In the genomic region with DNA sequence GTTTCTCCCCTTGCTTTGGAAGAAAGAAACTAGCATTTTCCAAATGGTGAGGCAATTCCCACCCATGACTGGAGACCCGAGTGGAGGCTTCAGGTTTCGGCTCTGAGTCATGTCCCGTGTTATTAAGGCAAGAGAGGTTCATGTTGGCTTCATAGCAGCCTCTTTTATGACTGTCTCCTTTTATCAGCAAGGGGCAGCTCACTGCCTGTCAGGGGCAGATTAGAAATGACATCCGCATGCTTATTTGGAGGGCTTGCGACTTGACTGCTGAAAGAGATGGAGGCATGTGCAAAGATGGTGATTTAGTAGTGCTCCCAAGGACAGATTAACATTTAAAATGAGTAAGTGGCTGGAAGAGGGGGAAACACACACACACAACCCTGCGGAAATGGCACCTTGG, we compare ENCODE assay signal across 1 cellular context.
A peak's percentile ranks its signal among the peaks of the same experiment; 100 is the strongest.
TF ChIP-seq lines count a peak whose summit lies in the region.

No MANE protein-coding gene starts in this region.

TF ChIP-seq in K562, 482 proteins besides CTCF, POLR2A, EP300 and RAD21 (continued from another document and continues in another):
- TF ChIP-seq, protein P1, sequence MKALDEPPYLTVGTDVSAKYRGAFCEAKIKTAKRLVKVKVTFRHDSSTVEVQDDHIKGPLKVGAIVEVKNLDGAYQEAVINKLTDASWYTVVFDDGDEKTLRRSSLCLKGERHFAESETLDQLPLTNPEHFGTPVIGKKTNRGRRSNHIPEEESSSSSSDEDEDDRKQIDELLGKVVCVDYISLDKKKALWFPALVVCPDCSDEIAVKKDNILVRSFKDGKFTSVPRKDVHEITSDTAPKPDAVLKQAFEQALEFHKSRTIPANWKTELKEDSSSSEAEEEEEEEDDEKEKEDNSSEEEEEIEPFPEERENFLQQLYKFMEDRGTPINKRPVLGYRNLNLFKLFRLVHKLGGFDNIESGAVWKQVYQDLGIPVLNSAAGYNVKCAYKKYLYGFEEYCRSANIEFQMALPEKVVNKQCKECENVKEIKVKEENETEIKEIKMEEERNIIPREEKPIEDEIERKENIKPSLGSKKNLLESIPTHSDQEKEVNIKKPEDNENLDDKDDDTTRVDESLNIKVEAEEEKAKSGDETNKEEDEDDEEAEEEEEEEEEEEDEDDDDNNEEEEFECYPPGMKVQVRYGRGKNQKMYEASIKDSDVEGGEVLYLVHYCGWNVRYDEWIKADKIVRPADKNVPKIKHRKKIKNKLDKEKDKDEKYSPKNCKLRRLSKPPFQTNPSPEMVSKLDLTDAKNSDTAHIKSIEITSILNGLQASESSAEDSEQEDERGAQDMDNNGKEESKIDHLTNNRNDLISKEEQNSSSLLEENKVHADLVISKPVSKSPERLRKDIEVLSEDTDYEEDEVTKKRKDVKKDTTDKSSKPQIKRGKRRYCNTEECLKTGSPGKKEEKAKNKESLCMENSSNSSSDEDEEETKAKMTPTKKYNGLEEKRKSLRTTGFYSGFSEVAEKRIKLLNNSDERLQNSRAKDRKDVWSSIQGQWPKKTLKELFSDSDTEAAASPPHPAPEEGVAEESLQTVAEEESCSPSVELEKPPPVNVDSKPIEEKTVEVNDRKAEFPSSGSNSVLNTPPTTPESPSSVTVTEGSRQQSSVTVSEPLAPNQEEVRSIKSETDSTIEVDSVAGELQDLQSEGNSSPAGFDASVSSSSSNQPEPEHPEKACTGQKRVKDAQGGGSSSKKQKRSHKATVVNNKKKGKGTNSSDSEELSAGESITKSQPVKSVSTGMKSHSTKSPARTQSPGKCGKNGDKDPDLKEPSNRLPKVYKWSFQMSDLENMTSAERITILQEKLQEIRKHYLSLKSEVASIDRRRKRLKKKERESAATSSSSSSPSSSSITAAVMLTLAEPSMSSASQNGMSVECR (CRISPR knock-in tag; IDR thresholded peaks at IDR 0.05): no peak
- TF ChIP-seq FOXK2 (conservative IDR thresholded peaks at IDR 0.05 in 1 of 2, IDR thresholded peaks at IDR 0.05 in 1 of 2; ENCODE audit: low read depth in 2 of 2) (peak; percentile 58 to 75; a peak in 3 of 4 replicates), XRCC3 (IDR thresholded peaks at IDR 0.05) (no peak), MYC (IDR thresholded peaks at IDR 0.05; ENCODE audit: low read depth, low read length) (peak; percentile 78), MYC (CRISPR knock-in tag; IDR thresholded peaks at IDR 0.05; ENCODE audit: borderline replicate concordance, low read depth) (no peak), DMBX1 (CRISPR knock-in tag; IDR thresholded peaks at IDR 0.05; ENCODE audit: borderline replicate concordance) (peak; percentile 86), NCOA2 (IDR thresholded peaks at IDR 0.05; ENCODE audit: partially characterized antibody in 2 of 2) (peak; percentile 62 to 87), ATF7 (IDR thresholded peaks at IDR 0.05) (peak; percentile 91), ATF1 (CRISPR knock-in tag; IDR thresholded peaks at IDR 0.05) (no peak), ATF1 (tag; IDR thresholded peaks at IDR 0.05) (peak; percentile 68), ZNF263 (CRISPR knock-in tag; IDR thresholded peaks at IDR 0.05; ENCODE audit: borderline replicate concordance) (peak; percentile 89; the same call in 1 of the 2 replicates), L3MBTL2 (IDR thresholded peaks at IDR 0.05) (peak; percentile 76), ETV5 (CRISPR knock-in tag; IDR thresholded peaks at IDR 0.05; ENCODE audit: low read depth) (peak; percentile 75; the same call in 1 of the 2 replicates), EHMT2 (IDR thresholded peaks at IDR 0.05) (peak; percentile 78; the same call in 1 of the 2 replicates), ZNF41 (CRISPR knock-in tag; conservative IDR thresholded peaks at IDR 0.05) (no peak), PRPF4 (IDR thresholded peaks at IDR 0.05; ENCODE audit: insufficient read depth, low read depth, low read length, poor library complexity, severe bottlenecking) (no peak), NRF1 (conservative IDR thresholded peaks at IDR 0.05 in 1 of 2, IDR thresholded peaks at IDR 0.05 in 1 of 2) (peak; percentile 63 to 67), SNRNP70 (optimal IDR thresholded peaks at IDR 0.05; ENCODE audit: low read depth, low read length) (no peak), ZNF184 (CRISPR knock-in tag; IDR thresholded peaks at IDR 0.05) (no peak), LCOR (CRISPR knock-in tag; IDR thresholded peaks at IDR 0.05) (0 out of 2 replicates have a peak, but pooled peaks have one; percentile 35), RBM14 (IDR thresholded peaks at IDR 0.05; ENCODE audit: borderline replicate concordance, insufficient read depth, low read depth, low read length) (no peak), CREB1 (IDR thresholded peaks at IDR 0.05) (peak; percentile 73; the same call in 1 of the 2 replicates), CREB1 (CRISPR knock-in tag; IDR thresholded peaks at IDR 0.05) (no peak), U2AF1 (optimal IDR thresholded peaks at IDR 0.05; ENCODE audit: low read depth, low read length) (no peak), RNF2 (IDR thresholded peaks at IDR 0.05) (peak; percentile 93), JUND (IDR thresholded peaks at IDR 0.05; ENCODE audit: borderline replicate concordance, low read depth, low read length) (peak; percentile 95), JUND (tag; IDR thresholded peaks at IDR 0.05; ENCODE audit: borderline replicate concordance, low read depth, low read length) (peak; percentile 93), ARHGAP35 (IDR thresholded peaks at IDR 0.05; ENCODE audit: partially characterized antibody) (no peak), PHB2 (IDR thresholded peaks at IDR 0.05; ENCODE audit: low read depth) (peak; percentile 91), CCNT2 (IDR thresholded peaks at IDR 0.05; ENCODE audit: borderline replicate concordance, extremely low read depth, insufficient read length, low read depth, low read length) (peak; percentile 96), NONO (IDR thresholded peaks at IDR 0.05; ENCODE audit: low read depth in 2 of 2, low read length in 1 of 2) (peak in 1 of 2 experiments; percentile 69; a peak in 1 of 4 replicates), CHD1 (IDR thresholded peaks at IDR 0.05; ENCODE audit: low read length) (no peak), ZBTB17 (CRISPR knock-in tag; IDR thresholded peaks at IDR 0.05) (peak; percentile 68; the same call in 1 of the 2 replicates), POLR2G (IDR thresholded peaks at IDR 0.05; ENCODE audit: low read depth, low read length) (no peak), NFIX (CRISPR knock-in tag; IDR thresholded peaks at IDR 0.05; ENCODE audit: low read depth) (no peak), ZNF445 (CRISPR knock-in tag; IDR thresholded peaks at IDR 0.05; ENCODE audit: low read depth) (no peak), CBFA2T3 (IDR thresholded peaks at IDR 0.05) (peak; percentile 99), RBM15 (IDR thresholded peaks at IDR 0.05; ENCODE audit: insufficient read depth, low read length) (no peak), HNRNPL (IDR thresholded peaks at IDR 0.05; ENCODE audit: low read depth, low read length) (no peak), FOS (IDR thresholded peaks at IDR 0.05; ENCODE audit: extremely low read depth, insufficient read length) (no peak), ZNF239 (CRISPR knock-in tag; IDR thresholded peaks at IDR 0.05) (no peak), MTA1 (IDR thresholded peaks at IDR 0.05; ENCODE audit: borderline replicate concordance) (peak; percentile 90)
- TF ChIP-seq, protein P2, sequence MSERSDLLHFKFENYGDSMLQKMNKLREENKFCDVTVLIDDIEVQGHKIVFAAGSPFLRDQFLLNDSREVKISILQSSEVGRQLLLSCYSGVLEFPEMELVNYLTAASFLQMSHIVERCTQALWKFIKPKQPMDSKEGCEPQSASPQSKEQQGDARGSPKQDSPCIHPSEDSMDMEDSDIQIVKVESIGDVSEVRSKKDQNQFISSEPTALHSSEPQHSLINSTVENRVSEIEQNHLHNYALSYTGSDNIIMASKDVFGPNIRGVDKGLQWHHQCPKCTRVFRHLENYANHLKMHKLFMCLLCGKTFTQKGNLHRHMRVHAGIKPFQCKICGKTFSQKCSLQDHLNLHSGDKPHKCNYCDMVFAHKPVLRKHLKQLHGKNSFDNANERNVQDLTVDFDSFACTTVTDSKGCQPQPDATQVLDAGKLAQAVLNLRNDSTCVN (CRISPR knock-in tag; IDR thresholded peaks at IDR 0.05): no peak
- TF ChIP-seq, protein P3, sequence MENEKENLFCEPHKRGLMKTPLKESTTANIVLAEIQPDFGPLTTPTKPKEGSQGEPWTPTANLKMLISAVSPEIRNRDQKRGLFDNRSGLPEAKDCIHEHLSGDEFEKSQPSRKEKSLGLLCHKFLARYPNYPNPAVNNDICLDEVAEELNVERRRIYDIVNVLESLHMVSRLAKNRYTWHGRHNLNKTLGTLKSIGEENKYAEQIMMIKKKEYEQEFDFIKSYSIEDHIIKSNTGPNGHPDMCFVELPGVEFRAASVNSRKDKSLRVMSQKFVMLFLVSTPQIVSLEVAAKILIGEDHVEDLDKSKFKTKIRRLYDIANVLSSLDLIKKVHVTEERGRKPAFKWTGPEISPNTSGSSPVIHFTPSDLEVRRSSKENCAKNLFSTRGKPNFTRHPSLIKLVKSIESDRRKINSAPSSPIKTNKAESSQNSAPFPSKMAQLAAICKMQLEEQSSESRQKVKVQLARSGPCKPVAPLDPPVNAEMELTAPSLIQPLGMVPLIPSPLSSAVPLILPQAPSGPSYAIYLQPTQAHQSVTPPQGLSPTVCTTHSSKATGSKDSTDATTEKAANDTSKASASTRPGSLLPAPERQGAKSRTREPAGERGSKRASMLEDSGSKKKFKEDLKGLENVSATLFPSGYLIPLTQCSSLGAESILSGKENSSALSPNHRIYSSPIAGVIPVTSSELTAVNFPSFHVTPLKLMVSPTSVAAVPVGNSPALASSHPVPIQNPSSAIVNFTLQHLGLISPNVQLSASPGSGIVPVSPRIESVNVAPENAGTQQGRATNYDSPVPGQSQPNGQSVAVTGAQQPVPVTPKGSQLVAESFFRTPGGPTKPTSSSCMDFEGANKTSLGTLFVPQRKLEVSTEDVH (IDR thresholded peaks at IDR 0.05; ENCODE audit: low read depth, partially characterized antibody): no peak
- TF ChIP-seq, protein P4, sequence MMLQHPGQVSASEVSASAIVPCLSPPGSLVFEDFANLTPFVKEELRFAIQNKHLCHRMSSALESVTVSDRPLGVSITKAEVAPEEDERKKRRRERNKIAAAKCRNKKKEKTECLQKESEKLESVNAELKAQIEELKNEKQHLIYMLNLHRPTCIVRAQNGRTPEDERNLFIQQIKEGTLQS (IDR thresholded peaks at IDR 0.05): peak; percentile 94
- TF ChIP-seq, protein P4 (CRISPR knock-in tag; conservative IDR thresholded peaks at IDR 0.05): peak; percentile 83; the same call in 1 of the 2 replicates
- TF ChIP-seq, protein P5, sequence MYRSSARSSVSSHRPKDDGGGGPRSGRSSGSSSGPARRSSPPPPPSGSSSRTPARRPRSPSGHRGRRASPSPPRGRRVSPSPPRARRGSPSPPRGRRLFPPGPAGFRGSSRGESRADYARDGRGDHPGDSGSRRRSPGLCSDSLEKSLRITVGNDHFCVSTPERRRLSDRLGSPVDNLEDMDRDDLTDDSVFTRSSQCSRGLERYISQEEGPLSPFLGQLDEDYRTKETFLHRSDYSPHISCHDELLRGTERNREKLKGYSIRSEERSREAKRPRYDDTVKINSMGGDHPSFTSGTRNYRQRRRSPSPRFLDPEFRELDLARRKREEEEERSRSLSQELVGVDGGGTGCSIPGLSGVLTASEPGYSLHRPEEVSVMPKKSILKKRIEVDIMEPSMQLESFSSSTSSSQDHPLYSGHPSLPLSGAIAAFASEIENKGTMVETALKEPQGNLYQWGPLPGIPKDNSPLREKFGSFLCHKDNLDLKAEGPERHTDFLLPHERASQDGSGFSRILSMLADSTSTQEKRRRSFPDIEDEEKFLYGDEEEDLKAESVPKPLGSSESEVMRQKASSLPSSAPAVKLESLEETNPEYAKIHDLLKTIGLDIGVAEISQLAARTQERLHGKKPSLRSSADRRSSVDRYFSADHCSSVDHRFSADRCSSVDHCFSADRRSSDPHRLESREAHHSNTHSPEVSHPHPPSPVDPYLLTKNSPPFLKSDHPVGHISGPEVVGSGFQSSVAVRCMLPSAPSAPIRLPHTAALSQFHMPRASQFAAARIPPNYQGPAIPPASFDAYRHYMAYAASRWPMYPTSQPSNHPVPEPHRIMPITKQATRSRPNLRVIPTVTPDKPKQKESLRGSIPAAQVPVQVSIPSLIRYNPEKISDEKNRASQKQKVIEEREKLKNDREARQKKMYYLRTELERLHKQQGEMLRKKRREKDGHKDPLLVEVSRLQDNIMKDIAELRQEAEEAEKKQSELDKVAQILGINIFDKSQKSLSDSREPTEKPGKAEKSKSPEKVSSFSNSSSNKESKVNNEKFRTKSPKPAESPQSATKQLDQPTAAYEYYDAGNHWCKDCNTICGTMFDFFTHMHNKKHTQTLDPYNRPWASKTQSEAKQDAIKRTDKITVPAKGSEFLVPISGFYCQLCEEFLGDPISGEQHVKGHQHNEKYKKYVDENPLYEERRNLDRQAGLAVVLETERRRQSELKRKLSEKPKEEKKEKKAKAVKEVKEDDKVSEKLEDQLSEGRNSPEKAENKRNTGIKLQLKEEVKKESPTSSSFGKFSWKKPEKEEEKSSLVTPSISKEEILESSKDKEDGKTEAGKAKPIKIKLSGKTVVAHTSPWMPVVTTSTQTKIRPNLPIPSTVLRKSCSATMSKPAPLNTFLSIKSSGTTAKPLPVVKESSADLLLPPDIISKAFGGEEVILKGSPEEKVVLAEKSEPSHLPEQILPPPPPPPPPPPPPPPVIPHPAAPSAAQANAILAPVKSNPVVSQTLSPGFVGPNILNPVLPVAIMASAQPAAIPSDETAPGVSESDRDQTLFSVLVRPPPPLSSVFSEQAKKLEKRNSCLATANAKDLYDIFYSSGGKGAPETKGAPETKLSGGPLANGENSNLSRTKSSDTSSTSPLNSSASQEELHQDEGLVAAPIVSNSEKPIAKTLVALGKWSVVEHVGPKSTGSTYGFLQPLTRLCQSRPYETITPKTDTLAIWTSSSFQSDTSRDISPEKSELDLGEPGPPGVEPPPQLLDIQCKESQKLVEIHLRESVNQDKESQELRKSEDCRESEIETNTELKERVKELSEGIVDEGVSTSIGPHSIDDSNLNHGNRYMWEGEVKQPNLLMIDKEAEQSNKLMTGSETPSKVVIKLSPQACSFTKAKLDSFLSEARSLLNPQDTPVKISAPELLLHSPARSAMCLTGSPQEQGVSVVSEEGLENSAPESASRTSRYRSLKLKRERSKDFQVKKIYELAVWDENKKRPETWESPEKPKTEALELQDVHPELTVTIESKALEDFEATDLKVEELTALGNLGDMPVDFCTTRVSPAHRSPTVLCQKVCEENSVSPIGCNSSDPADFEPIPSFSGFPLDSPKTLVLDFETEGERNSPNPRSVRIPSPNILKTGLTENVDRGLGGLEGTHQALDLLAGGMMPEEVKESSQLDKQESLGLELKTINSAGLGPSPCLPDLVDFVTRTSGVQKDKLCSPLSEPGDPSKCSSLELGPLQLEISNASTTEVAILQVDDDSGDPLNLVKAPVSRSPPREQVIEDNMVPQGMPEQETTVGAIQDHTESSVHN (IDR thresholded peaks at IDR 0.05; ENCODE audit: borderline replicate concordance in 1 of 2, low read depth in 1 of 2): peak in 1 of 2 experiments; percentile 70; a peak in 1 of 4 replicates
